9 cellular contexts compared by ENCODE assay signal in genomic region chr5:172881691-172882370, GRCh38. TPM values are rescaled to one million over a fixed set of nuclear protein-coding genes. Genes with fewer than 3 reads are reported as not detected.
DNase-seq lines count a peak whose midpoint lies in the region; FAIRE-seq and TF ChIP-seq lines count a peak whose summit lies in the region.
"Had no signal": no experiment of that assay in that cellular context is flagged by ENCODE, and none has a peak within 500 bp of the region (broad histone marks: within the 10 kb centered on the region; RNA-seq: fewer than 3 reads in every experiment).

No MANE protein-coding gene starts in this region.

- FAIRE-seq in GM18507 (lab: Jason Lieb, UNC): peak; percentile 74
- FAIRE-seq: islet of Langerhans had no signal

- no peaks in the 10 kb centered on the region for H3K9me3 Mint-ChIP-seq in stimulated activated naive CD8-positive, alpha-beta T cell treated with anti-CD3 and anti-CD28 coated beads, Interleukin-15, Interleukin-2, amounts not matched to agents 100 ng/mL and 50 ng/mL, for 24 hours

- peak overlapping the region; percentile 73 for H3K27ac Mint-ChIP-seq in stimulated activated naive CD8-positive, alpha-beta T cell treated with anti-CD3 and anti-CD28 coated beads, Interleukin-15, Interleukin-2, amounts not matched to agents 100 ng/mL and 50 ng/mL, for 24 hours

- DNase-seq in GM18507 (ENCODE audit: extremely low spot score, insufficient read length, low read depth) (peak; percentile 33), HCEC 1CT (peak; percentile 47), foreskin fibroblast (peak; percentile 67 to 68), cerebellar nuclear complex (lab: John Stamatoyannopoulos, UW) (no peak), NCI-H187 treated with DMSO at 0.1 percent for 48 hours (lab: John Stamatoyannopoulos, UW) (no peak), dedifferentiated amniotic fluid mesenchymal stem cell (ENCODE audit: extremely low spot score) (no peak)

- no peak overlapping the region for H3K4me3 Mint-ChIP-seq in stimulated activated naive CD8-positive, alpha-beta T cell treated with anti-CD3 and anti-CD28 coated beads, Interleukin-15, Interleukin-2, amounts not matched to agents 100 ng/mL and 50 ng/mL, for 24 hours

- peaks cover 43% of the 10 kb centered on the region for H3K4me1 Mint-ChIP-seq in stimulated activated naive CD8-positive, alpha-beta T cell treated with anti-CD3 and anti-CD28 coated beads, Interleukin-15, Interleukin-2, amounts not matched to agents 100 ng/mL and 50 ng/mL, for 24 hours (ENCODE audit: low read depth)

- no peaks in the 10 kb centered on the region for H3K27me3 Mint-ChIP-seq in stimulated activated naive CD8-positive, alpha-beta T cell treated with anti-CD3 and anti-CD28 coated beads, Interleukin-15, Interleukin-2, amounts not matched to agents 100 ng/mL and 50 ng/mL, for 24 hours

- H3K4me3 ChIP-seq in foreskin fibroblast (ENCODE audit: low read depth in 1 of 2, low read length in 2 of 2): no peak overlapping the region

- TF ChIP-seq CTCF in foreskin fibroblast (IDR thresholded peaks at IDR 0.05; ENCODE audit: low read depth, low read length): no peak

- H3K36me3 Mint-ChIP-seq in stimulated activated naive CD8-positive, alpha-beta T cell treated with anti-CD3 and anti-CD28 coated beads, Interleukin-15, Interleukin-2, amounts not matched to agents 100 ng/mL and 50 ng/mL, for 24 hours (ENCODE audit: low read depth): peaks cover 16% of the 10 kb centered on the region

TF ChIP-seq in PFSK-1, 5 proteins besides CTCF, POLR2A, EP300 and RAD21:
- TF ChIP-seq REST (IDR thresholded peaks at IDR 0.05; ENCODE audit: insufficient read depth in 1 of 2, low read depth in 2 of 2, low read length in 2 of 2) (no peak), SIN3A (IDR thresholded peaks at IDR 0.05; ENCODE audit: borderline replicate concordance, insufficient read depth, low read length) (no peak), POLR2AphosphoS5 (IDR thresholded peaks at IDR 0.05; ENCODE audit: low read depth, low read length) (0 out of 2 replicates have a peak, but pooled peaks have one; percentile 21), FOXP2 (optimal IDR thresholded peaks at IDR 0.05; ENCODE audit: borderline replicate concordance, extremely low read depth, extremely low read length, insufficient read depth) (no peak)
TF ChIP-seq in PFSK-1: peak in this region for 1.

RNA-seq across cellular contexts. Expression of gene ERGIC1, which starts 47.8 kb away (rescaled TPM):
- 517 TPM for polyA plus RNA-seq in PFSK-1 (2012; ENCODE audit: insufficient read length, low read depth)

Comparison
In these comparisons a context has a peak if more than half of its experiments do, and no peak if none do; other contexts are left out.
1. DNase-seq: peak in GM18507 (single experiment), HCEC 1CT (single experiment) and foreskin fibroblast (2 of 2); none in cerebellar nuclear complex (0 of 2), NCI-H187 treated with DMSO at 0.1 percent for 48 hours (single experiment) and dedifferentiated amniotic fluid mesenchymal stem cell (single experiment).